In genomic region chr1:234310460-234310817, GRCh38 we compare ENCODE assay signal across 2 cellular contexts.
TF ChIP-seq lines count a peak whose summit lies in the region.

No MANE protein-coding gene starts in this region.

TF ChIP-seq in A549, 52 proteins besides CTCF, POLR2A, EP300 and RAD21:
- TF ChIP-seq SREBF2 (IDR thresholded peaks at IDR 0.05) (no peak), ZFP36 (IDR thresholded peaks at IDR 0.05; ENCODE audit: borderline replicate concordance, partially characterized antibody) (no peak), USF2 (IDR thresholded peaks at IDR 0.05) (no peak), TP53 (CRISPR knock-in tag; IDR thresholded peaks at IDR 0.05) (no peak), HOXA7 (CRISPR knock-in tag; IDR thresholded peaks at IDR 0.05) (no peak), HOXB5 (CRISPR knock-in tag; IDR thresholded peaks at IDR 0.05) (no peak), BHLHE40 (IDR thresholded peaks at IDR 0.05; ENCODE audit: low read depth, low read length) (no peak), FOSB (CRISPR knock-in tag; IDR thresholded peaks at IDR 0.05) (no peak), GATA3 (IDR thresholded peaks at IDR 0.05; ENCODE audit: borderline replicate concordance) (no peak), MAFK (IDR thresholded peaks at IDR 0.05; ENCODE audit: partially characterized antibody) (no peak), JUNB (IDR thresholded peaks at IDR 0.05) (no peak), NR3C1 (IDR thresholded peaks at IDR 0.05) (no peak), PBX3 (IDR thresholded peaks at IDR 0.05) (no peak), ZC3H11A (IDR thresholded peaks at IDR 0.05) (no peak), KDM5A (IDR thresholded peaks at IDR 0.05) (no peak), BCL3 (IDR thresholded peaks at IDR 0.05) (no peak), SMC3 (IDR thresholded peaks at IDR 0.05) (no peak), ESRRA (IDR thresholded peaks at IDR 0.05; ENCODE audit: borderline replicate concordance, low read length) (no peak), RNF2 (IDR thresholded peaks at IDR 0.05; ENCODE audit: borderline replicate concordance, low read depth) (no peak)
- TF ChIP-seq, protein P1, sequence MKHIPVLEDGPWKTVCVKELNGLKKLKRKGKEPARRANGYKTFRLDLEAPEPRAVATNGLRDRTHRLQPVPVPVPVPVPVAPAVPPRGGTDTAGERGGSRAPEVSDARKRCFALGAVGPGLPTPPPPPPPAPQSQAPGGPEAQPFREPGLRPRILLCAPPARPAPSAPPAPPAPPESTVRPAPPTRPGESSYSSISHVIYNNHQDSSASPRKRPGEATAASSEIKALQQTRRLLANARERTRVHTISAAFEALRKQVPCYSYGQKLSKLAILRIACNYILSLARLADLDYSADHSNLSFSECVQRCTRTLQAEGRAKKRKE (CRISPR knock-in tag; IDR thresholded peaks at IDR 0.05; ENCODE audit: low read depth): no peak
TF ChIP-seq in A549: peak in this region for 0.

TF ChIP-seq in endothelial cell of umbilical vein, 7 proteins besides CTCF, POLR2A, EP300 and RAD21:
- TF ChIP-seq FOS (IDR thresholded peaks at IDR 0.05; ENCODE audit: borderline replicate concordance, insufficient read depth, low read length): peak; percentile 7
- TF ChIP-seq JUN (IDR thresholded peaks at IDR 0.05; ENCODE audit: borderline replicate concordance, insufficient read depth, insufficient read length, low read depth): no peak
- TF ChIP-seq GATA2 (IDR thresholded peaks at IDR 0.05; ENCODE audit: insufficient read depth, insufficient read length, low read depth, low read length): no peak
- TF ChIP-seq MAX (IDR thresholded peaks at IDR 0.05; ENCODE audit: insufficient read depth, insufficient read length): no peak
- TF ChIP-seq POLR2AphosphoS5 (IDR thresholded peaks at IDR 0.05; ENCODE audit: insufficient read depth, low read depth, low read length): no peak
TF ChIP-seq in endothelial cell of umbilical vein: peak in this region for 1.
